10 cellular contexts compared by ENCODE assay signal in genomic region chr1:1156140-1157032, GRCh38. TPM values are rescaled to one million over a fixed set of nuclear protein-coding genes. Genes with fewer than 3 reads are reported as not detected.
DNase-seq lines count a peak whose midpoint lies in the region; ATAC-seq and TF ChIP-seq lines count a peak whose summit lies in the region.
"Had no signal": no experiment of that assay in that cellular context is flagged by ENCODE, and none has a peak within 500 bp of the region (broad histone marks: within the 10 kb centered on the region; RNA-seq: fewer than 3 reads in every experiment).

No MANE protein-coding gene starts in this region.

- peak overlapping the region; percentile 34; the same call in 1 of the 2 replicates for H3K4me2 ChIP-seq in OCI-LY1 (ENCODE audit: low read length)

- H3K9ac ChIP-seq in OCI-LY1 (ENCODE audit: low read length), result no peak overlapping the region

- peaks cover 16% of the 10 kb centered on the region for H3K9me3 Mint-ChIP-seq in Calu3 (ENCODE audit: low read depth, unreplicated experiment)
- H3K9me3 Mint-ChIP-seq in effector memory CD8-positive, alpha-beta T cell, result peaks cover 11 to 20% of the 10 kb centered on the region in 2 donors
- H3K9me3 Mint-ChIP-seq in activated CD8-positive, alpha-beta memory T cell treated with anti-CD3 and anti-CD28 coated beads, Interleukin-2, amount 10 ng/mL, durations not matched to agents 7 days and 5 days (ENCODE audit: low read depth), result peaks cover 17% of the 10 kb centered on the region

- no peaks in the 10 kb centered on the region for H3K27me3 Mint-ChIP-seq in Calu3 (ENCODE audit: unreplicated experiment)
- no peaks in the 10 kb centered on the region for H3K27me3 Mint-ChIP-seq in effector memory CD8-positive, alpha-beta T cell
- no peaks in the 10 kb centered on the region for H3K27me3 Mint-ChIP-seq in activated CD8-positive, alpha-beta memory T cell treated with anti-CD3 and anti-CD28 coated beads, Interleukin-2, amount 10 ng/mL, durations not matched to agents 7 days and 5 days

- H4K20me1 ChIP-seq in OCI-LY1 (ENCODE audit: insufficient read depth, low read length), result no peaks in the 10 kb centered on the region

- no peak for ATAC-seq in effector memory CD8-positive, alpha-beta T cell (replicated peaks)
- no peak for ATAC-seq in activated CD8-positive, alpha-beta memory T cell treated with anti-CD3 and anti-CD28 coated beads, Interleukin-2, amount 10 ng/mL, durations not matched to agents 7 days and 5 days
- ATAC-seq in HG03175 (IDR thresholded peaks at IDR 0.05; ENCODE audit: unreplicated experiment), result no peak

- TF ChIP-seq CTCF in Calu3 (IDR thresholded peaks at IDR 0.05; ENCODE audit: unreplicated experiment) (no peak), OCI-LY1 (IDR thresholded peaks at IDR 0.05; ENCODE audit: low read length) (no peak)

- intact Hi-C loops in Calu3 (cut with micrococcal nuclease; ENCODE audit: unreplicated experiment), result no loop called here

- H3K27ac Mint-ChIP-seq in Calu3 (ENCODE audit: unreplicated experiment), result peak overlapping the region; percentile 1
- peak overlapping the region; percentile 56 to 86 for H3K27ac Mint-ChIP-seq in effector memory CD8-positive, alpha-beta T cell
- H3K27ac Mint-ChIP-seq in activated CD8-positive, alpha-beta memory T cell treated with anti-CD3 and anti-CD28 coated beads, Interleukin-2, amount 10 ng/mL, durations not matched to agents 7 days and 5 days, result no peak overlapping the region

- H3K9me2 ChIP-seq in OCI-LY1 (ENCODE audit: low read depth, low read length), result no peaks in the 10 kb centered on the region

- H3K36me3 ChIP-seq in OCI-LY1 (ENCODE audit: insufficient read depth, low read length), result no peaks in the 10 kb centered on the region
- H3K36me3 ChIP-seq: suprapubic skin had no signal

- H2AFZ ChIP-seq in OCI-LY1 (ENCODE audit: low read length), result no peak overlapping the region

- CTCF ChIA-PET in Calu3 (lab: Charles Lee), result interaction anchor here (0.6 to 1.3 kb wide), 3 partner anchors 27 to 68 kb away, joined by 3 to 5 read pairs (median 4); no protein-coding TSS in a partner anchor
- CTCF ChIA-PET in activated CD8-positive, alpha-beta memory T cell treated with anti-CD3 and anti-CD28 coated beads, Interleukin-2, amount 10 ng/mL, durations not matched to agents 7 days and 5 days (lab: Charles Lee), result interaction anchor here (0.9 to 2.1 kb wide), 3 partner anchors 13 to 144 kb away, joined by 3 to 8 read pairs (median 4); no protein-coding TSS in a partner anchor

- no TSS peak for BruUV-seq in Calu3 (replicated peaks; lab: Mats Ljungman, UMichigan)

- H3K9me3 ChIP-seq in OCI-LY1 (ENCODE audit: low read length), result 0 out of 2 replicates have a peak, but pooled peaks cover 2% of the 10 kb centered on the region
- H3K9me3 ChIP-seq: suprapubic skin had no signal

- H3K4me1 ChIP-seq in OCI-LY1 (ENCODE audit: insufficient read depth, low read length, severe bottlenecking), result peaks cover 12% of the 10 kb centered on the region

- H3K27me3 ChIP-seq in OCI-LY1 (ENCODE audit: insufficient read depth, low read length), result peaks cover 12% of the 10 kb centered on the region; the same call in 1 of the 2 replicates

- no peak overlapping the region for H3K4me3 ChIP-seq in OCI-LY1 (ENCODE audit: low read depth, low read length, poor library complexity, severe bottlenecking)

- no peaks in the 10 kb centered on the region for H3K79me2 ChIP-seq in OCI-LY1 (ENCODE audit: insufficient read depth, low read length)

- DNase-seq in Calu3 (no peak), renal cortical epithelial cell (ENCODE audit: low read depth) (peak; percentile 61), GDM1 (lab: John Stamatoyannopoulos, UW) (no peak)
- DNase-seq in effector memory CD8-positive, alpha-beta T cell, result no peak
- DNase-seq in activated CD8-positive, alpha-beta memory T cell treated with anti-CD3 and anti-CD28 coated beads, Interleukin-2, amount 10 ng/mL, durations not matched to agents 7 days and 5 days, result no peak
- DNase-seq: NCI-H2107 had no signal

- H3K4me1 Mint-ChIP-seq in Calu3 (ENCODE audit: low read depth, unreplicated experiment), result no peaks in the 10 kb centered on the region
- peaks cover 2 to 5% of the 10 kb centered on the region in 2 donors for H3K4me1 Mint-ChIP-seq in effector memory CD8-positive, alpha-beta T cell (ENCODE audit: low read depth in 2 of 2)
- no peaks in the 10 kb centered on the region for H3K4me1 Mint-ChIP-seq in activated CD8-positive, alpha-beta memory T cell treated with anti-CD3 and anti-CD28 coated beads, Interleukin-2, amount 10 ng/mL, durations not matched to agents 7 days and 5 days

- no peak overlapping the region for H3K27ac ChIP-seq in OCI-LY1 (ENCODE audit: low read depth, low read length, poor library complexity, severe bottlenecking)

- H3F3A ChIP-seq in OCI-LY1 (ENCODE audit: insufficient read depth, low read length), result no peaks in the 10 kb centered on the region

- no peak overlapping the region for H3K4me3 Mint-ChIP-seq in Calu3 (ENCODE audit: low read depth, unreplicated experiment)
- peak overlapping the region; percentile 78 to 79 for H3K4me3 Mint-ChIP-seq in effector memory CD8-positive, alpha-beta T cell
- no peak overlapping the region for H3K4me3 Mint-ChIP-seq in activated CD8-positive, alpha-beta memory T cell treated with anti-CD3 and anti-CD28 coated beads, Interleukin-2, amount 10 ng/mL, durations not matched to agents 7 days and 5 days

- peaks cover 37% of the 10 kb centered on the region for H3K36me3 Mint-ChIP-seq in Calu3 (ENCODE audit: insufficient read depth, unreplicated experiment)
- H3K36me3 Mint-ChIP-seq in effector memory CD8-positive, alpha-beta T cell (ENCODE audit: insufficient read depth), result peaks cover 9% of the 10 kb centered on the region
- peaks cover 9% of the 10 kb centered on the region for H3K36me3 Mint-ChIP-seq in activated CD8-positive, alpha-beta memory T cell treated with anti-CD3 and anti-CD28 coated beads, Interleukin-2, amount 10 ng/mL, durations not matched to agents 7 days and 5 days

RNA-seq across cellular contexts. Expression of gene TTLL10, which starts 17.3 kb away (rescaled TPM):
- total RNA-seq in Calu3 (2022), result 2.4 and 3.5 TPM in 2 replicates
- total RNA-seq in renal cortical epithelial cell, result 0.15 TPM in 1 of 2 replicates, not detected in the other
- not detected for total RNA-seq in activated CD8-positive, alpha-beta memory T cell treated with anti-CD3 and anti-CD28 coated beads, Interleukin-2, amount 10 ng/mL, durations not matched to agents 7 days and 5 days
- total RNA-seq: LHCN-M2, suprapubic skin had no signal

RNA-seq across cellular contexts. Expression of gene C1orf159, which starts 40.5 kb away (rescaled TPM):
- total RNA-seq in Calu3 (2022) (32.4 and 34.7 TPM in 2 replicates), renal cortical epithelial cell (8.7 and 9.8 TPM in 2 replicates)
- total RNA-seq in activated CD8-positive, alpha-beta memory T cell treated with anti-CD3 and anti-CD28 coated beads, Interleukin-2, amount 10 ng/mL, durations not matched to agents 7 days and 5 days, result 10 to 100 TPM; 22.9 to 23.6 TPM

RNA-seq across cellular contexts. Expression of gene TNFRSF18, which starts 50.0 kb away (rescaled TPM):
- total RNA-seq in Calu3 (2022), result 0.66 TPM in 1 of 2 replicates, not detected in the other
- total RNA-seq in renal cortical epithelial cell, result 0.50 TPM in 1 of 2 replicates, not detected in the other
- total RNA-seq in activated CD8-positive, alpha-beta memory T cell treated with anti-CD3 and anti-CD28 coated beads, Interleukin-2, amount 10 ng/mL, durations not matched to agents 7 days and 5 days, result 100 to 1,000 TPM in 1 of 2 experiments, 10 to 100 TPM in 1; 28.1 to 156 TPM
- total RNA-seq: LHCN-M2 had no signal

RNA-seq across cellular contexts. Expression of gene TNFRSF4, which starts 57.6 kb away (rescaled TPM):
- total RNA-seq in Calu3 (2022) (not detected in 2 replicates), renal cortical epithelial cell (not detected in 2 replicates)
- total RNA-seq in activated CD8-positive, alpha-beta memory T cell treated with anti-CD3 and anti-CD28 coated beads, Interleukin-2, amount 10 ng/mL, durations not matched to agents 7 days and 5 days, result 10 to 100 TPM in 1 of 2 experiments, 1 to 10 TPM in 1; 8.1 to 72.4 TPM

Comparison
In these comparisons a context has a peak if more than half of its experiments do, and no peak if none do; other contexts are left out.
1. H3K4me3 Mint-ChIP-seq: peak in effector memory CD8-positive, alpha-beta T cell (2 of 2); none in Calu3 (single experiment) and activated CD8-positive, alpha-beta memory T cell treated with anti-CD3 and anti-CD28 coated beads, Interleukin-2, amount 10 ng/mL, durations not matched to agents 7 days and 5 days (single experiment).
2. RNA of gene TNFRSF18, which starts 50.0 kb away (total RNA-seq): 28.1 to 156 TPM in activated CD8-positive, alpha-beta memory T cell treated with anti-CD3 and anti-CD28 coated beads, Interleukin-2, amount 10 ng/mL, durations not matched to agents 7 days and 5 days; 0.50 TPM in renal cortical epithelial cell and 0.66 TPM in Calu3; every median in the first group is over 10 times any median in the second.